Comparison of ENCODE assay signal across 22 cellular contexts in the genomic region with DNA sequence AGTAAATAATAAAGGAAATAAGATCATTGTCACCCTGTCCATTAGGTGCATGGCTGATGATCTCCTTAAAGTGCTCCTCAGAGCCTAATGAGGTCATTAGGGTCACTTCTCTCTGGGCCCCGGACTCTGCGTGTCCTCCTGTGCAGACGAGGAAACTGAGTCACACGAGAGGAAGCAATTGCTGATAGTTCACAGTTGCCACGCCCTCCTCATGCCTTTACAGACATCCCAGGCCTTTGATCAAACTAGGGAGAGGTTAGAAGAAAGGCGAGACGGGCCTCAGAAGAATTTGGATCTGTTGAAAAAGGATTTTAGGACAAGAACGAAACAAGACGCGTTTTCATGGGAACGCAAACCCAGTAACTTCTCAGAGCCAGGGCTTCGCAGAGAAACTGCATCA. TPM values are rescaled to one million over a fixed set of nuclear protein-coding genes. Genes with fewer than 3 reads are reported as not detected.
DNase-seq lines count a peak whose midpoint lies in the region; ATAC-seq and TF ChIP-seq lines count a peak whose summit lies in the region.
"Had no signal": no experiment of that assay in that cellular context is flagged by ENCODE, and none has a peak within 500 bp of the region (broad histone marks: within the 10 kb centered on the region; RNA-seq: fewer than 3 reads in every experiment).

No MANE protein-coding gene starts in this region.

- H3K27ac ChIP-seq in GM23248 = no peak overlapping the region
- no peak overlapping the region for H3K27ac ChIP-seq in iPS-18a (ENCODE audit: low read length)
- H3K27ac ChIP-seq: brain microvascular endothelial cell, colonic mucosa, SJSA1, skin epidermis, testis had no signal

- H3K9me3 Mint-ChIP-seq in progenitor cell of endocrine pancreas (ENCODE audit: low read depth) = no peaks in the 10 kb centered on the region
- H3K9me3 Mint-ChIP-seq: activated CD4-positive, alpha-beta T cell treated with anti-CD3 and anti-CD28 coated beads, Interleukin-2, amount 10 ng/mL, durations not matched to agents 7 days and 5 days; activated naive CD8-positive, alpha-beta T cell treated with anti-CD3 and anti-CD28 coated beads, Interleukin-2, amount 50 U/mL, for 24 hours; CD8-positive, alpha-beta T cell had no signal

- H4K20me1 ChIP-seq in GM23248 (ENCODE audit: insufficient read depth) = no peaks in the 10 kb centered on the region

- DNase-seq in GM23248 = no peak
- peak; percentile 11 for DNase-seq in SW480 (ENCODE audit: low spot score)
- DNase-seq in progenitor cell of endocrine pancreas (ENCODE audit: low spot score, unreplicated experiment) = no peak
- DNase-seq in RKO (ENCODE audit: low spot score) = no peak
- DNase-seq in activated gamma-delta T cell (lab: John Stamatoyannopoulos, UW) = no peak
- DNase-seq: activated CD4-positive, alpha-beta T cell treated with anti-CD3 and anti-CD28 coated beads, Interleukin-2, amount 10 ng/mL, durations not matched to agents 7 days and 5 days; activated naive CD8-positive, alpha-beta T cell treated with anti-CD3 and anti-CD28 coated beads, Interleukin-2, amount 50 U/mL, for 24 hours; brain microvascular endothelial cell; CD8-positive, alpha-beta T cell; GF-D8; IMR-90; NCI-H1417; NCI-H2107; NCI-H510A treated with DMSO at 0.1 percent for 48 hours; stimulated activated naive CD4-positive, alpha-beta T cell; T-helper 2 cell had no signal

- no peaks in the 10 kb centered on the region for H3K9me2 ChIP-seq in GM23248 (ENCODE audit: insufficient read depth)

- H3K9ac ChIP-seq in GM23248 = no peak overlapping the region
- H3K9ac ChIP-seq in iPS-18a (ENCODE audit: low read length) = peak overlapping the region; percentile 20

- peak overlapping the region; percentile 8; the same call in 1 of the 2 replicates for H2AFZ ChIP-seq in GM23248

- H3K27ac Mint-ChIP-seq in progenitor cell of endocrine pancreas = no peak overlapping the region
- H3K27ac Mint-ChIP-seq: activated CD4-positive, alpha-beta T cell treated with anti-CD3 and anti-CD28 coated beads, Interleukin-2, amount 10 ng/mL, durations not matched to agents 7 days and 5 days; activated naive CD8-positive, alpha-beta T cell treated with anti-CD3 and anti-CD28 coated beads, Interleukin-2, amount 50 U/mL, for 24 hours; CD8-positive, alpha-beta T cell had no signal

- no peaks in the 10 kb centered on the region for H3F3A ChIP-seq in GM23248 (ENCODE audit: insufficient read depth)

- peak overlapping the region; percentile 57 for H3K4me3 Mint-ChIP-seq in progenitor cell of endocrine pancreas (ENCODE audit: low read depth)
- H3K4me3 Mint-ChIP-seq: activated CD4-positive, alpha-beta T cell treated with anti-CD3 and anti-CD28 coated beads, Interleukin-2, amount 10 ng/mL, durations not matched to agents 7 days and 5 days; activated naive CD8-positive, alpha-beta T cell treated with anti-CD3 and anti-CD28 coated beads, Interleukin-2, amount 50 U/mL, for 24 hours; CD8-positive, alpha-beta T cell had no signal

- TF ChIP-seq CTCF in progenitor cell of endocrine pancreas (IDR thresholded peaks at IDR 0.05; ENCODE audit: unreplicated experiment) = no peak

- peak overlapping the region; percentile 21; the same call in 1 of the 2 replicates for H3K4me3 ChIP-seq in GM23248
- peak overlapping the region; percentile 53 for H3K4me3 ChIP-seq in iPS-18a (ENCODE audit: low read length)
- H3K4me3 ChIP-seq: colonic mucosa, SJSA1, skin epidermis, testis had no signal

- no peak for ATAC-seq in HG03378 (IDR thresholded peaks at IDR 0.05; ENCODE audit: unreplicated experiment)
- ATAC-seq: activated naive CD8-positive, alpha-beta T cell treated with anti-CD3 and anti-CD28 coated beads, Interleukin-2, amount 50 U/mL, for 24 hours; CD8-positive, alpha-beta T cell had no signal

- WGBS in GM23248 (ENCODE audit: low coverage in 1 of 2, low lambda C conversion rate in 2 of 2, missing lambda C conversion rate in 2 of 2), 2 experiments = 5 to 6% methylated on average over 12 of the region's 12 CpGs

- no peaks in the 10 kb centered on the region for H3K9me3 ChIP-seq in GM23248 (ENCODE audit: low read depth)
- no peaks in the 10 kb centered on the region for H3K9me3 ChIP-seq in iPS-18a (ENCODE audit: control insufficient read depth, low read depth, low read length)
- H3K9me3 ChIP-seq: colonic mucosa, SJSA1, testis had no signal

- peaks cover 36% of the 10 kb centered on the region for H3K4me1 Mint-ChIP-seq in progenitor cell of endocrine pancreas (ENCODE audit: low read depth)
- H3K4me1 Mint-ChIP-seq: activated CD4-positive, alpha-beta T cell treated with anti-CD3 and anti-CD28 coated beads, Interleukin-2, amount 10 ng/mL, durations not matched to agents 7 days and 5 days had no signal

- H3K36me3 Mint-ChIP-seq in progenitor cell of endocrine pancreas (ENCODE audit: insufficient read depth) = no peaks in the 10 kb centered on the region
- H3K36me3 Mint-ChIP-seq: CD8-positive, alpha-beta T cell had no signal

- no peaks in the 10 kb centered on the region for H3K4me1 ChIP-seq in GM23248 (ENCODE audit: insufficient read depth)
- H3K4me1 ChIP-seq in iPS-18a (ENCODE audit: control insufficient read depth, low read depth, low read length) = peaks cover 38% of the 10 kb centered on the region
- H3K4me1 ChIP-seq: colonic mucosa, SJSA1, testis had no signal

- peaks cover 56% of the 10 kb centered on the region for H3K27me3 Mint-ChIP-seq in progenitor cell of endocrine pancreas

- in situ Hi-C loops in GM23248 (cut with MboI) = no loop called here

- H3K27me3 ChIP-seq in GM23248 (replicated peaks; ENCODE audit: insufficient read depth) = peaks cover 71% of the 10 kb centered on the region
- peaks cover 92% of the 10 kb centered on the region for H3K27me3 ChIP-seq in iPS-18a (ENCODE audit: control insufficient read depth, insufficient read depth, low read length)
- H3K27me3 ChIP-seq: testis had no signal

- no peaks in the 10 kb centered on the region for H3K36me3 ChIP-seq in GM23248 (ENCODE audit: low read depth)
- no peaks in the 10 kb centered on the region for H3K36me3 ChIP-seq in iPS-18a (ENCODE audit: control insufficient read depth, low read depth, low read length)
- H3K36me3 ChIP-seq: brain microvascular endothelial cell, colonic mucosa, SJSA1 had no signal

- peak overlapping the region; percentile 34 for H3K4me2 ChIP-seq in GM23248 (ENCODE audit: unreplicated experiment)

- no peaks in the 10 kb centered on the region for H3K79me2 ChIP-seq in GM23248 (ENCODE audit: insufficient read depth)

RNA-seq across cellular contexts. Expression of a gene that starts 32.0 kb away (rescaled TPM):
- 2.4 and 3.0 TPM in 2 replicates for total RNA-seq in GM23248 (2014; rRNA removed; shearing (Covaris generic))
- polyA plus RNA-seq in GM23248 (2016; fragmentation: Nextera tagmentation; extraction: Ambion mirVana) = 2.4 and 2.5 TPM in 2 replicates
- 5.8 and 11.7 TPM in 2 replicates for total RNA-seq in progenitor cell of endocrine pancreas
- total RNA-seq: CD8-positive, alpha-beta T cell had no signal
